In genomic region chr6:71289039-71289801, GRCh38 we compare ENCODE assay signal across 8 cellular contexts. TPM values are rescaled to one million over a fixed set of nuclear protein-coding genes. Genes with fewer than 3 reads are reported as not detected.
DNase-seq lines count a peak whose midpoint lies in the region; ATAC-seq and TF ChIP-seq lines count a peak whose summit lies in the region.

No MANE protein-coding gene starts in this region.

- no peak overlapping the region for H3K27ac Mint-ChIP-seq in chondrocyte (ENCODE audit: unreplicated experiment)

- peaks cover 0 to 11% of the 10 kb centered on the region in 2 donors for H3K36me3 ChIP-seq in left lung
- H3K36me3 ChIP-seq in stomach = no peaks in the 10 kb centered on the region

- peak overlapping the region; percentile 69 for H3K4me3 Mint-ChIP-seq in chondrocyte (ENCODE audit: unreplicated experiment)

- TF ChIP-seq CTCF in chondrocyte (IDR thresholded peaks at IDR 0.05) (no peak), left lung (IDR thresholded peaks at IDR 0.05) (no peak), stomach (IDR thresholded peaks at IDR 0.05) (no peak)

- H3K4me3 ChIP-seq in left lung (peak overlapping the region; percentile 77 to 78), stomach (peak overlapping the region; percentile 77 to 92 (median 84))

- H3K9me3 ChIP-seq in left lung (no peaks in the 10 kb centered on the region), stomach (no peaks in the 10 kb centered on the region)

- TF ChIP-seq EP300 in stomach (IDR thresholded peaks at IDR 0.05) = no peak

- in situ Hi-C loops in Caki2 (cut with HindIII; ENCODE audit: low pct_unique_long_range_greater_than_20kb, low sequenced_read_pairs) = no loop called here

- peak; percentile 22 for ATAC-seq in GM19438 (IDR thresholded peaks at IDR 0.05; ENCODE audit: low read depth, unreplicated experiment)
- ATAC-seq in HG03460 (IDR thresholded peaks at IDR 0.05; ENCODE audit: unreplicated experiment) = peak; percentile 27
- ATAC-seq in SK-N-SH treated with all-trans-retinoic acid at 6 μM for 48 hours = peak; percentile 4
- ATAC-seq in left lung = peak; percentile 12

- H3K27me3 ChIP-seq in left lung (no peaks in the 10 kb centered on the region), stomach (no peaks in the 10 kb centered on the region)

- H3K4me1 ChIP-seq in left lung (peaks cover 6 to 61% of the 10 kb centered on the region in 2 donors), stomach (peaks cover 24 to 56% (median 35%) of the 10 kb centered on the region in 4 donors)

- H3K27ac ChIP-seq in left lung (peak overlapping the region; percentile 91 to 98), stomach (peak overlapping the region; percentile 81 to 96 (median 92))

- intact Hi-C loops in left lung (cut with DNase I) (no loop called here), stomach (cut with DNase I; ENCODE audit: low total_unique reads) (no loop called here)

- H3K9me3 Mint-ChIP-seq in chondrocyte (ENCODE audit: low read depth) = no peaks in the 10 kb centered on the region

- DNase-seq in Caki2 (ENCODE audit: low read depth) (peak; percentile 41), chondrocyte (ENCODE audit: low spot score) (no peak), left lung (peak; percentile 46 to 90), stomach (no peak), COLO829 (ENCODE audit: low spot score) (no peak)

- H3K4me1 Mint-ChIP-seq in chondrocyte (ENCODE audit: low read depth) = peaks cover 31% of the 10 kb centered on the region

- no peaks in the 10 kb centered on the region for H3K27me3 Mint-ChIP-seq in chondrocyte (ENCODE audit: low read depth)

- peaks cover 1% of the 10 kb centered on the region for H3K36me3 Mint-ChIP-seq in chondrocyte (ENCODE audit: low read depth)

- no peak for TF ChIP-seq POLR2A in stomach (IDR thresholded peaks at IDR 0.05)

- 1 to 6% (median 2%) methylated on average over 21 to 57 of the region's 57 CpGs for WGBS in stomach, 5 donors

TF ChIP-seq in SK-N-SH treated with all-trans-retinoic acid at 6 μM for 48 hours, 23 proteins besides CTCF, POLR2A, EP300 and RAD21:
- TF ChIP-seq ESRRG (CRISPR knock-in tag; IDR thresholded peaks at IDR 0.05) (no peak), ZC3H10 (CRISPR knock-in tag; IDR thresholded peaks at IDR 0.05) (no peak), ZFP30 (CRISPR knock-in tag; IDR thresholded peaks at IDR 0.05) (no peak), ISL1 (CRISPR knock-in tag; IDR thresholded peaks at IDR 0.05) (no peak), ZNF8 (CRISPR knock-in tag; IDR thresholded peaks at IDR 0.05) (no peak), ZFP3 (CRISPR knock-in tag; IDR thresholded peaks at IDR 0.05) (no peak), OSR1 (CRISPR knock-in tag; IDR thresholded peaks at IDR 0.05) (no peak), TSHZ2 (CRISPR knock-in tag; IDR thresholded peaks at IDR 0.05) (no peak), BACH2 (CRISPR knock-in tag; IDR thresholded peaks at IDR 0.05; ENCODE audit: borderline replicate concordance) (no peak), CSDC2 (CRISPR knock-in tag; IDR thresholded peaks at IDR 0.05) (no peak), ARNTL (CRISPR knock-in tag; IDR thresholded peaks at IDR 0.05; ENCODE audit: borderline replicate concordance, low read depth) (no peak), RARB (CRISPR knock-in tag; IDR thresholded peaks at IDR 0.05) (no peak), ZNF565 (CRISPR knock-in tag; conservative IDR thresholded peaks at IDR 0.05; ENCODE audit: low read depth) (no peak), GLIS3 (CRISPR knock-in tag; IDR thresholded peaks at IDR 0.05) (no peak)
- TF ChIP-seq, protein P1, sequence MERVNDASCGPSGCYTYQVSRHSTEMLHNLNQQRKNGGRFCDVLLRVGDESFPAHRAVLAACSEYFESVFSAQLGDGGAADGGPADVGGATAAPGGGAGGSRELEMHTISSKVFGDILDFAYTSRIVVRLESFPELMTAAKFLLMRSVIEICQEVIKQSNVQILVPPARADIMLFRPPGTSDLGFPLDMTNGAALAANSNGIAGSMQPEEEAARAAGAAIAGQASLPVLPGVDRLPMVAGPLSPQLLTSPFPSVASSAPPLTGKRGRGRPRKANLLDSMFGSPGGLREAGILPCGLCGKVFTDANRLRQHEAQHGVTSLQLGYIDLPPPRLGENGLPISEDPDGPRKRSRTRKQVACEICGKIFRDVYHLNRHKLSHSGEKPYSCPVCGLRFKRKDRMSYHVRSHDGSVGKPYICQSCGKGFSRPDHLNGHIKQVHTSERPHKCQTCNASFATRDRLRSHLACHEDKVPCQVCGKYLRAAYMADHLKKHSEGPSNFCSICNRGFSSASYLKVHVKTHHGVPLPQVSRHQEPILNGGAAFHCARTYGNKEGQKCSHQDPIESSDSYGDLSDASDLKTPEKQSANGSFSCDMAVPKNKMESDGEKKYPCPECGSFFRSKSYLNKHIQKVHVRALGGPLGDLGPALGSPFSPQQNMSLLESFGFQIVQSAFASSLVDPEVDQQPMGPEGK (CRISPR knock-in tag; IDR thresholded peaks at IDR 0.05; ENCODE audit: borderline replicate concordance) = no peak
TF ChIP-seq in SK-N-SH treated with all-trans-retinoic acid at 6 μM for 48 hours: peak in this region for 0.

RNA-seq across cellular contexts. Expression of gene OGFRL1, which starts 0.6 kb away (rescaled TPM):
- total RNA-seq in Caki2 (2014; rRNA removed; shearing (Covaris generic); ENCODE audit: low replicate concordance) = 8.8 and 12.1 TPM in 2 replicates
- total RNA-seq in chondrocyte (3.9 to 6.5 TPM (median 6.3 TPM) in 3 replicates), left lung (10 to 100 TPM; 21.0 to 28.9 TPM), stomach (10 to 100 TPM in 4 of 5 donors, 1 to 10 TPM in 1; 2.6 to 27.0 (median 19.0) TPM)
- polyA plus RNA-seq in stomach = 10 to 100 TPM in 1 of 3 donors, 1 to 10 TPM in 2; 6.1 to 10.1 (median 6.3) TPM

Comparison
In these comparisons a context has a peak if more than half of its experiments do, and no peak if none do; other contexts are left out.
1. DNase-seq: peak in Caki2 (single experiment) and left lung (2 of 2); none in chondrocyte (single experiment), stomach (single experiment) and COLO829 (single experiment).
2. Peak in every context shown above with its lines, with median percentiles within 50 percentile points of each other: ATAC-seq.